22 cellular contexts compared by ENCODE assay signal in the genomic region with DNA sequence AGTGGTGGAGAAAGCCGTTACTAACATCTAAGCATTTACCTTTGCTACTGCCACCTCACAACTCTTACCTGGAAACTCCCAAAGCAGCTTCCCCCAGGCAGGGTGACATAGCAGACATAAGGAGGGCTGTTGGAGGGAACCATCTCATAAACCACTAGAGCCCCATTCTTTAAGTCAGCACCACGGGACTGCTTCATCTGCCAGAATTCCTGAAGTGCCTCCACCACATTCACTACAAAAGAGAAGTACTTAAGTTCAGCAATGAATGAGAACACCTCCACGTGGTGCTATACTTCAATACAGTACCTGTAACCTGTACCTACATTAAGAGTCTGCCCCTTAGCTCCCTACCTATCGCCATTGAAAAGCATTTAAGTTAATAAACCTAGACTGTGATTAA.
"Had no signal": no experiment of that assay in that cellular context is flagged by ENCODE, and none has a peak within 500 bp of the region (broad histone marks: within the 10 kb centered on the region; RNA-seq: fewer than 3 reads in every experiment).

No MANE protein-coding gene starts in this region.

- ATAC-seq: activated CD4-positive, CD25-positive, alpha-beta regulatory T cell treated with anti-CD3 and anti-CD28 coated beads, Interleukin-2, amount 50 U/mL, for 24 hours; activated CD8-positive, alpha-beta T cell treated with anti-CD3 and anti-CD28 coated beads, Interleukin-2, amount 10 ng/mL, durations not matched to agents 7 days and 5 days; activated T-cell treated with anti-CD3 and anti-CD28 coated beads, Interleukin-2, amount 50 U/mL, for 4 hours; left ventricle myocardium superior; mucosa of descending colon; right cardiac atrium had no signal

- H2AFZ ChIP-seq: hepatocyte had no signal

- H3K4me3 ChIP-seq: cardiac muscle cell, hepatocyte, mucosa of descending colon, prostate gland, tibial nerve, uterus had no signal

- H3K27ac Mint-ChIP-seq: activated CD4-positive, alpha-beta T cell treated with anti-CD3 and anti-CD28 coated beads, Interleukin-2, amount 10 ng/mL, durations not matched to agents 7 days and 5 days; activated CD8-positive, alpha-beta T cell treated with anti-CD3 and anti-CD28 coated beads, Interleukin-2, amount 10 ng/mL, durations not matched to agents 7 days and 5 days; naive B cell; stimulated activated naive CD8-positive, alpha-beta T cell treated with anti-CD3 and anti-CD28 coated beads, Interleukin-15, Interleukin-2, amounts not matched to agents 100 ng/mL and 50 ng/mL, for 24 hours had no signal

- DNase-seq: activated CD4-positive, alpha-beta T cell treated with anti-CD3 and anti-CD28 coated beads, Interleukin-2, amount 10 ng/mL, durations not matched to agents 7 days and 5 days; activated CD8-positive, alpha-beta memory T cell treated with anti-CD3 and anti-CD28 coated beads, Interleukin-2, amount 50 U/mL, for 4 hours; activated CD8-positive, alpha-beta T cell treated with anti-CD3 and anti-CD28 coated beads, Interleukin-2, amount 10 ng/mL, durations not matched to agents 7 days and 5 days; activated effector memory CD4-positive, alpha-beta T cell treated with Interleukin-2 at 50 U/mL for 16 hours; activated T-cell treated with anti-CD3 and anti-CD28 coated beads, Interleukin-2, amount 50 U/mL, for 4 hours; dermis blood vessel endothelial cell; effector memory CD4-positive, alpha-beta T cell; kidney; left ventricle myocardium superior; mucosa of descending colon; naive B cell; right cardiac atrium; stimulated activated CD4-positive, alpha-beta T cell treated with anti-CD3 and anti-CD28 coated beads, Interleukin-2, amount 100 ng/mL, for 24 hours; uterus had no signal

- H3K4me1 ChIP-seq: prostate gland had no signal

- H3K9me3 Mint-ChIP-seq: activated CD4-positive, alpha-beta T cell treated with anti-CD3 and anti-CD28 coated beads, Interleukin-2, amount 10 ng/mL, durations not matched to agents 7 days and 5 days; activated naive CD4-positive, alpha-beta T cell treated with anti-CD3 and anti-CD28 coated beads, Interleukin-2, amount 50 U/mL, for 24 hours; activated T-cell treated with anti-CD3 and anti-CD28 coated beads, Interleukin-2, amount 50 U/mL, for 4 hours; naive B cell; neural crest cell; stimulated activated naive CD8-positive, alpha-beta T cell treated with anti-CD3 and anti-CD28 coated beads, Interleukin-15, Interleukin-2, amounts not matched to agents 100 ng/mL and 50 ng/mL, for 24 hours had no signal

- H3K4me2 ChIP-seq: hepatocyte had no signal

- H3K36me3 ChIP-seq: prostate gland, uterus had no signal

- H3K4me3 Mint-ChIP-seq: activated CD4-positive, alpha-beta T cell treated with anti-CD3 and anti-CD28 coated beads, Interleukin-2, amount 10 ng/mL, durations not matched to agents 7 days and 5 days; activated CD8-positive, alpha-beta T cell treated with anti-CD3 and anti-CD28 coated beads, Interleukin-2, amount 10 ng/mL, durations not matched to agents 7 days and 5 days; activated naive CD4-positive, alpha-beta T cell treated with anti-CD3 and anti-CD28 coated beads, Interleukin-2, amount 50 U/mL, for 24 hours; activated T-cell treated with anti-CD3 and anti-CD28 coated beads, Interleukin-2, amount 50 U/mL, for 4 hours; naive B cell; neural crest cell; stimulated activated naive CD8-positive, alpha-beta T cell treated with anti-CD3 and anti-CD28 coated beads, Interleukin-15, Interleukin-2, amounts not matched to agents 100 ng/mL and 50 ng/mL, for 24 hours had no signal

- H3K27ac ChIP-seq: cardiac muscle cell, hepatocyte, prostate gland, tibial nerve had no signal

- H3K27me3 ChIP-seq: cardiac muscle cell, hepatocyte, tibial nerve, uterus had no signal

- H3K27me3 Mint-ChIP-seq: activated CD4-positive, alpha-beta T cell treated with anti-CD3 and anti-CD28 coated beads, Interleukin-2, amount 10 ng/mL, durations not matched to agents 7 days and 5 days; activated naive CD4-positive, alpha-beta T cell treated with anti-CD3 and anti-CD28 coated beads, Interleukin-2, amount 50 U/mL, for 24 hours; naive B cell; stimulated activated naive CD8-positive, alpha-beta T cell treated with anti-CD3 and anti-CD28 coated beads, Interleukin-15, Interleukin-2, amounts not matched to agents 100 ng/mL and 50 ng/mL, for 24 hours had no signal

- H3K9me3 ChIP-seq: mucosa of descending colon, prostate gland, tibial nerve, uterus had no signal
